20 cellular contexts compared by ENCODE assay signal in the genomic region with DNA sequence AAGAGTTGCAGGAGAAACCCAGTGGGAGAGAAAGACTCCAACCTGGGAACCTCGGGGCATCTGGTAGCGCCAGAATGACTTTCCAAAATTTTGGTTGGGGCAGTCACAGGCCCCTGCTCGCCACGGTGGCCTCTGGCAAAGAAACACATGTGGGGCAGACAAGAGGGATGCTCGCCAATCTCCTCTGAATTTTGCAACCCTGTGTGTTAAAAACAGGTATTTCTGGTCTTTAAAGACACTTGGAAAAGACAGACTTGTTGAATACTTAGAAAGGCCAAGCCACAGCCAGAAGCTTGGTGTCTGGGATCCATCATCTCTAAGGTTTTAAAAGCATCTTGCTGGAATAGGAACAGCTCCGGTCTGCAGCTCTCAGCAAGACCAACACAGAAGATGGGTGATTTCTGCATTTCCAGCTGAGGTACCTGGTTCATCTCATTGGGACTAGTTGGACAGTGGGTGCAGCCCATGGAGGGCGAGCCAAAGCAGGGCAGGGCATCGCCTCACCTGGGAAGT. TPM values are rescaled to one million over a fixed set of nuclear protein-coding genes. Genes with fewer than 3 reads are reported as not detected.
DNase-seq lines count a peak whose midpoint lies in the region; ATAC-seq and TF ChIP-seq lines count a peak whose summit lies in the region.
"Had no signal": no experiment of that assay in that cellular context is flagged by ENCODE, and none has a peak within 500 bp of the region (broad histone marks: within the 10 kb centered on the region; RNA-seq: fewer than 3 reads in every experiment).

No MANE protein-coding gene starts in this region.

- no peak overlapping the region for H3K4me3 Mint-ChIP-seq in neural progenitor cell
- H3K4me3 Mint-ChIP-seq: GM23338; stimulated activated effector memory CD8-positive, alpha-beta T cell treated with anti-CD3 and anti-CD28 coated beads, Interleukin-12 subunit alpha, Interleukin-12 subunit beta, amount 100 ng/mL, for 72 hours had no signal

- no peaks in the 10 kb centered on the region for H3K4me1 Mint-ChIP-seq in neural progenitor cell
- H3K4me1 Mint-ChIP-seq: GM23338 had no signal

- H4K5ac ChIP-seq in IMR-90 (ENCODE audit: low read depth, low read length): peak overlapping the region; percentile 70

- peak overlapping the region; percentile 21 for H3K27ac ChIP-seq in AG04450 (ENCODE audit: low read depth, low read length)
- peak overlapping the region; percentile 70; the same call in 1 of the 2 replicates for H3K27ac ChIP-seq in IMR-90 (ENCODE audit: insufficient read depth, low read length)
- H3K27ac ChIP-seq in prostate gland: peak overlapping the region; percentile 54 to 68
- no peak overlapping the region for H3K27ac ChIP-seq in neural progenitor cell
- no peak overlapping the region for H3K27ac ChIP-seq in brain microvascular endothelial cell
- H3K27ac ChIP-seq: SJSA1 had no signal

- dilution Hi-C loops in IMR-90 (cut with HindIII; ENCODE audit: low sequenced_read_pairs, unreplicated experiment): no loop called here

- H3K79me2 ChIP-seq in neural progenitor cell (ENCODE audit: low read depth): no peaks in the 10 kb centered on the region

- no peak for ATAC-seq in IMR-90 (ENCODE audit: low read depth)
- ATAC-seq in esophagus mucosa: peak; percentile 49
- no peak for ATAC-seq in GM21515 (IDR thresholded peaks at IDR 0.05; ENCODE audit: unreplicated experiment)
- ATAC-seq: GM23338; stimulated activated effector memory CD8-positive, alpha-beta T cell treated with anti-CD3 and anti-CD28 coated beads, Interleukin-12 subunit alpha, Interleukin-12 subunit beta, amount 100 ng/mL, for 72 hours had no signal

- in situ Hi-C loops in IMR-90 (cut with MboI; ENCODE audit: low sequenced_read_pairs): no loop called here
- in situ Hi-C loops in brain microvascular endothelial cell (cut with HindIII; ENCODE audit: low pct_ligation_motif_present, low sequenced_read_pairs): no loop called here

- no peak for DNase-seq in AG04450 (ENCODE audit: low read depth, low spot score)
- no peak for DNase-seq in IMR-90
- peak; percentile 21 for DNase-seq in prostate gland (ENCODE audit: low spot score)
- DNase-seq in neural progenitor cell (ENCODE audit: low spot score): no peak
- DNase-seq in brain microvascular endothelial cell: no peak
- no peak for DNase-seq in UCSD-AML1 (lab: John Stamatoyannopoulos, UW; ENCODE audit: unreplicated experiment)
- DNase-seq: activated CD4-positive, alpha-beta T cell treated with anti-CD3 and anti-CD28 coated beads for 48 hours; activated CD8-positive, alpha-beta memory T cell treated with anti-CD3 and anti-CD28 coated beads, Interleukin-2, amount 50 U/mL, for 4 hours; activated gamma-delta T cell treated with Interleukin-2 at 50 U/mL for 16 hours; anterior cingulate cortex; COR-L47; MM.1S; NCI-H1436; NCI-H2171; NCI-H526 treated with DMSO at 0.1 percent for 48 hours had no signal

- no peak overlapping the region for H3K56ac ChIP-seq in IMR-90 (ENCODE audit: extremely low read depth, insufficient read depth, low read length)

- H3K4me3 ChIP-seq in AG04450 (ENCODE audit: low read depth, low read length) (no peak overlapping the region), IMR-90 (ENCODE audit: insufficient read depth, low read depth, low read length) (no peak overlapping the region), prostate gland (no peak overlapping the region), neural progenitor cell (no peak overlapping the region), brain microvascular endothelial cell (ENCODE audit: low read depth, low read length) (no peak overlapping the region)
- H3K4me3 ChIP-seq: GM23338, SJSA1 had no signal

- H4K20me1 ChIP-seq in IMR-90 (ENCODE audit: insufficient read depth, low read length) (no peaks in the 10 kb centered on the region), neural progenitor cell (ENCODE audit: low read depth) (no peaks in the 10 kb centered on the region)

- peaks cover 14% of the 10 kb centered on the region for H3K9me3 ChIP-seq in AG04450 (ENCODE audit: control insufficient read depth, insufficient read depth, low read length)
- no peaks in the 10 kb centered on the region for H3K9me3 ChIP-seq in IMR-90 (ENCODE audit: control insufficient read depth, insufficient read depth, low read length)
- H3K9me3 ChIP-seq in prostate gland: no peaks in the 10 kb centered on the region
- H3K9me3 ChIP-seq in neural progenitor cell (ENCODE audit: low read depth): no peaks in the 10 kb centered on the region
- H3K9me3 ChIP-seq: SJSA1 had no signal

- peak overlapping the region; percentile 57 for H3K4ac ChIP-seq in IMR-90 (ENCODE audit: low read depth, low read length)

- peak overlapping the region; percentile 78 for H2BK120ac ChIP-seq in IMR-90 (ENCODE audit: low read depth, low read length)

- peak overlapping the region; percentile 93 for H2BK5ac ChIP-seq in IMR-90 (ENCODE audit: low read depth, low read length, poor library complexity, severe bottlenecking)

- H3K27me3 Mint-ChIP-seq in neural progenitor cell (ENCODE audit: insufficient read depth, low read depth): peaks cover 12% of the 10 kb centered on the region

- H3F3A ChIP-seq in neural progenitor cell (ENCODE audit: low read depth): peaks cover 13% of the 10 kb centered on the region

- TF ChIP-seq CTCF in AG04450 (IDR thresholded peaks at IDR 0.05; ENCODE audit: low read depth, low read length) (no peak), IMR-90 (conservative IDR thresholded peaks at IDR 0.05; ENCODE audit: low read depth, low read length) (no peak), prostate gland (IDR thresholded peaks at IDR 0.05) (no peak), neural progenitor cell (IDR thresholded peaks at IDR 0.05) (no peak), brain microvascular endothelial cell (IDR thresholded peaks at IDR 0.05; ENCODE audit: low read depth, low read length, missing control alignments) (no peak)

- peaks cover 7% of the 10 kb centered on the region for H3K9me3 Mint-ChIP-seq in neural progenitor cell

- H4K8ac ChIP-seq in IMR-90 (ENCODE audit: low read depth in 2 of 2, low read length in 2 of 2): peak overlapping the region; percentile 30 to 86; a peak in 3 of 4 replicates

- no peak overlapping the region for H3K4me2 ChIP-seq in IMR-90 (ENCODE audit: low read depth, low read length)
- H3K4me2 ChIP-seq in neural progenitor cell: no peak overlapping the region
- H3K4me2 ChIP-seq: GM23338 had no signal

- POLR2A ChIA-PET in AG04450 (lab: Yijun Ruan, JAX) (no interaction called here), IMR-90 (lab: Charles Lee; ENCODE audit: unreplicated experiment) (no interaction called here)

- H3K14ac ChIP-seq in IMR-90 (replicated peaks; ENCODE audit: low read depth, low read length): peak overlapping the region; percentile 34; the same call in 1 of the 2 replicates

- H3K23ac ChIP-seq in IMR-90 (ENCODE audit: low read depth, low read length): no peak overlapping the region

- 100% methylated on average over 5 of the region's 8 CpGs; no CpG with 5 or more reads in 1 of the 2 experiments for WGBS in IMR-90 (ENCODE audit: extremely low coverage in 2 of 2, insufficient read length in 1 of 2), 2 experiments
- 52% methylated on average over 8 of the region's 8 CpGs for WGBS in prostate gland

- H3K27ac Mint-ChIP-seq in neural progenitor cell: no peak overlapping the region
- H3K27ac Mint-ChIP-seq: GM23338; stimulated activated effector memory CD8-positive, alpha-beta T cell treated with anti-CD3 and anti-CD28 coated beads, Interleukin-12 subunit alpha, Interleukin-12 subunit beta, amount 100 ng/mL, for 72 hours had no signal

- H2BK15ac ChIP-seq in IMR-90 (ENCODE audit: low read depth, low read length): no peak overlapping the region

- H3K36me3 ChIP-seq in IMR-90 (ENCODE audit: control insufficient read depth, insufficient read depth, low read length) (no peaks in the 10 kb centered on the region), prostate gland (no peaks in the 10 kb centered on the region), neural progenitor cell (no peaks in the 10 kb centered on the region), brain microvascular endothelial cell (replicated peaks) (no peaks in the 10 kb centered on the region)
- H3K36me3 ChIP-seq: SJSA1 had no signal

- H3K79me1 ChIP-seq in IMR-90 (ENCODE audit: low read depth in 1 of 2, low read length in 2 of 2): no peaks in the 10 kb centered on the region

- intact Hi-C loops in IMR-90 (cut with micrococcal nuclease): no loop called here
- intact Hi-C loops in prostate gland (cut with DNase I): no loop called here

- peak overlapping the region; percentile 93 for H3K18ac ChIP-seq in IMR-90 (ENCODE audit: low read depth, low read length)

- TF ChIP-seq POLR2A in IMR-90 (IDR thresholded peaks at IDR 0.05; ENCODE audit: low read depth, low read length) (no peak), prostate gland (IDR thresholded peaks at IDR 0.05) (no peak)

- H3K36me3 Mint-ChIP-seq in neural progenitor cell: no peaks in the 10 kb centered on the region

- H3K9me1 ChIP-seq in IMR-90 (ENCODE audit: insufficient read depth, low read length): no peaks in the 10 kb centered on the region

- peak overlapping the region; percentile 89 for H4K91ac ChIP-seq in IMR-90 (ENCODE audit: insufficient read depth, low read depth, low read length)

- peaks cover 11% of the 10 kb centered on the region for H3K4me1 ChIP-seq in IMR-90 (ENCODE audit: control insufficient read depth, insufficient read depth, low read length)
- H3K4me1 ChIP-seq in prostate gland (replicated peaks): no peaks in the 10 kb centered on the region
- no peaks in the 10 kb centered on the region for H3K4me1 ChIP-seq in neural progenitor cell

- CTCF ChIA-PET in AG04450 (lab: Charles Lee) (interaction anchor here (1.5 to 2.0 kb wide), 4 partner anchors 10 to 24 kb away, joined by 4 to 12 read pairs (median 6); no protein-coding TSS in a partner anchor), IMR-90 (lab: Yijun Ruan, JAX) (interaction anchor here (0.9 to 1.9 kb wide), 2 partner anchors 19 to 21 kb away, joined by 3 to 5 read pairs; no protein-coding TSS in a partner anchor)

- H3K27me3 ChIP-seq in AG04450 (ENCODE audit: control insufficient read depth, insufficient read depth, low read length) (no peaks in the 10 kb centered on the region), IMR-90 (ENCODE audit: control insufficient read depth, insufficient read depth, low read length) (no peaks in the 10 kb centered on the region), prostate gland (replicated peaks; ENCODE audit: insufficient read depth) (no peaks in the 10 kb centered on the region), neural progenitor cell (peaks cover 34% of the 10 kb centered on the region), brain microvascular endothelial cell (replicated peaks) (no peaks in the 10 kb centered on the region)
- H3K27me3 ChIP-seq: SJSA1 had no signal

- H2AK5ac ChIP-seq in IMR-90 (ENCODE audit: low read depth, low read length): peak overlapping the region; percentile 95; the same call in 1 of the 2 replicates

- TF ChIP-seq RAD21 in IMR-90 (IDR thresholded peaks at IDR 0.05; ENCODE audit: low read length): no peak

- H2AK9ac ChIP-seq in IMR-90 (replicated peaks; ENCODE audit: low read depth, low read length, poor library complexity): no peak overlapping the region

- H2AFZ ChIP-seq in IMR-90 (replicated peaks; ENCODE audit: low read length, poor library complexity) (peak overlapping the region; percentile 52), neural progenitor cell (replicated peaks) (no peak overlapping the region)
- H2AFZ ChIP-seq: GM23338 had no signal

- H3K9ac ChIP-seq in IMR-90 (ENCODE audit: low read depth, low read length) (no peak overlapping the region), neural progenitor cell (no peak overlapping the region)

- no TSS peak for BruUV-seq in IMR-90 (replicated peaks; lab: Mats Ljungman, UMichigan)

- peak overlapping the region; percentile 69; the same call in 1 of the 2 replicates for H2BK20ac ChIP-seq in IMR-90 (ENCODE audit: low read depth, low read length)

RNA-seq across cellular contexts. Expression of gene HLA-E, which starts 31.2 kb away (rescaled TPM):
- polyA plus RNA-seq in AG04450 (2011; rRNA removed) (127 and 136 TPM in 2 replicates), IMR-90 (2012; rRNA removed) (83.6 and 91.4 TPM in 2 replicates)
- polyA minus RNA-seq in AG04450 (2011; rRNA and poly(A)+ RNA removed): 79.3 and 95.1 TPM in 2 replicates
- total RNA-seq in IMR-90 (2012; rRNA removed) (84.8 and 85.8 TPM in 2 replicates), esophagus mucosa (190 TPM), prostate gland (100 to 1,000 TPM; 293 to 354 TPM), neural progenitor cell (ENCODE audit: low replicate concordance) (24.8 and 43.1 TPM in 2 replicates)
- polyA plus RNA-seq in IMR-90 (2012; cell fraction: cytosol; rRNA removed): 104 and 106 TPM in 2 replicates
- polyA plus RNA-seq in IMR-90 (2012; cell fraction: nucleus; rRNA removed; ENCODE audit: low replicate concordance): 84.7 and 103 TPM in 2 replicates

RNA-seq across cellular contexts. Expression of gene GNL1, which starts 35.8 kb away (rescaled TPM):
- polyA plus RNA-seq in AG04450 (2011; rRNA removed) (41.7 and 50.0 TPM in 2 replicates), IMR-90 (2012; rRNA removed) (43.7 and 44.0 TPM in 2 replicates)
- polyA minus RNA-seq in AG04450 (2011; rRNA and poly(A)+ RNA removed): 54.3 and 61.5 TPM in 2 replicates
- total RNA-seq in IMR-90 (2012; rRNA removed) (33.9 and 40.5 TPM in 2 replicates), esophagus mucosa (32.5 TPM), prostate gland (10 to 100 TPM; 38.3 to 56.4 TPM), neural progenitor cell (ENCODE audit: low replicate concordance) (23.7 and 34.7 TPM in 2 replicates)
- 27.9 and 33.6 TPM in 2 replicates for polyA plus RNA-seq in IMR-90 (2012; cell fraction: cytosol; rRNA removed)
- polyA plus RNA-seq in IMR-90 (2012; cell fraction: nucleus; rRNA removed; ENCODE audit: low replicate concordance): 45.1 and 54.4 TPM in 2 replicates

RNA-seq across cellular contexts. Expression of gene PRR3, which starts 36.6 kb away (rescaled TPM):
- polyA plus RNA-seq in AG04450 (2011; rRNA removed): 26.8 and 27.3 TPM in 2 replicates
- polyA minus RNA-seq in AG04450 (2011; rRNA and poly(A)+ RNA removed): 33.7 and 37.1 TPM in 2 replicates
- 7.2 TPM in 2 replicates for total RNA-seq in IMR-90 (2012; rRNA removed)
- polyA plus RNA-seq in IMR-90 (2012; rRNA removed): 16.7 and 17.3 TPM in 2 replicates
- polyA plus RNA-seq in IMR-90 (2012; cell fraction: cytosol; rRNA removed): 9.5 and 11.1 TPM in 2 replicates
- polyA plus RNA-seq in IMR-90 (2012; cell fraction: nucleus; rRNA removed; ENCODE audit: low replicate concordance): 8.2 and 15.9 TPM in 2 replicates
- total RNA-seq in esophagus mucosa: 3.5 TPM
- 10 to 100 TPM in 1 of 2 donors, 1 to 10 TPM in 1; 8.6 to 11.7 TPM for total RNA-seq in prostate gland
- 13.7 and 18.6 TPM in 2 replicates for total RNA-seq in neural progenitor cell (ENCODE audit: low replicate concordance)

RNA-seq across cellular contexts. Expression of gene ABCF1, which starts 50.7 kb away (rescaled TPM):
- 32.3 and 38.7 TPM in 2 replicates for polyA plus RNA-seq in AG04450 (2011; rRNA removed)
- 75.5 and 88.4 TPM in 2 replicates for polyA minus RNA-seq in AG04450 (2011; rRNA and poly(A)+ RNA removed)
- 47.5 and 48.6 TPM in 2 replicates for total RNA-seq in IMR-90 (2012; rRNA removed)
- 35.8 and 39.1 TPM in 2 replicates for polyA plus RNA-seq in IMR-90 (2012; rRNA removed)
- polyA plus RNA-seq in IMR-90 (2012; cell fraction: cytosol; rRNA removed): 29.2 and 30.4 TPM in 2 replicates
- polyA plus RNA-seq in IMR-90 (2012; cell fraction: nucleus; rRNA removed; ENCODE audit: low replicate concordance): 48.3 and 57.9 TPM in 2 replicates
- total RNA-seq in esophagus mucosa: 27.1 TPM
- total RNA-seq in prostate gland: 10 to 100 TPM; 42.3 to 49.2 TPM
- total RNA-seq in neural progenitor cell (ENCODE audit: low replicate concordance): 43.9 and 56.0 TPM in 2 replicates

Comparison
In these comparisons a context has a peak if more than half of its experiments do, and no peak if none do; other contexts are left out.
1. H3K27ac ChIP-seq: peak in AG04450 (single experiment), IMR-90 (single experiment) and prostate gland (2 of 2); none in neural progenitor cell (single experiment) and brain microvascular endothelial cell (single experiment).